ENCODE assay signal across 8 cellular contexts in the genomic region with DNA sequence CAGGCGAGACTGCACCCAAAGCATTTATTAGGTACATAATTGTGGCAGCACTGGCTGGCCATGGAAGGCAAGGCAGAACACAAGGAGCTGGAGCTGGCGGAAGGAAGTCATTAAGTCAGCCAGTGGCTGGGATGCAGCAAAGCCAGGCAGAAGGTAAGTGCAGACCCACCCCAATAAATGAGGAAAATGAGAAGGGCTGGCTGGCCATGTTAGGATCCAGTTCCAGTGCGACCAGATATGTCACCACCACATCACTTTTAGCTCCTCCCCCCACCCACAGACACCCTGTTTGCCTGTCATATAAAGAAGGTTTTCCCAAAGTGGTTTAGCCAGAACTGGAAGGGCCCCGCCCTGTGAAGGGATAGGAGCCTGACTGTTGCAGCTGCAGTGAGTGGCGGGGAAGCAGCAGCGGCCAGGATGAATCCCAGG. TPM values are rescaled to one million over a fixed set of nuclear protein-coding genes. Genes with fewer than 3 reads are reported as not detected.
DNase-seq lines count a peak whose midpoint lies in the region; TF ChIP-seq lines count a peak whose summit lies in the region.

A gene (plus strand): TSS at position 328 of the 429 bp plus-strand sequence. CDS start 7,153 bp downstream, outside the sequence.

- peaks cover 57% of the 10 kb centered on the region for H3K4me1 Mint-ChIP-seq in T-helper 1 cell treated with Interleukin-12 subunit alpha and Interleukin-12 subunit beta and Interleukin-4 antibody, amounts not matched to agents 30 μg/mL and 1 μg/mL, for 36 hours (ENCODE audit: low read depth)
- H3K4me1 Mint-ChIP-seq in glutamatergic neuron (ENCODE audit: low read depth, unreplicated experiment): peaks cover 18% of the 10 kb centered on the region

- no peaks in the 10 kb centered on the region for H3K9me3 ChIP-seq in sigmoid colon

- peak within 1 kb of the TSS; percentile 93 for H3K27ac Mint-ChIP-seq in T-helper 1 cell treated with Interleukin-12 subunit alpha and Interleukin-12 subunit beta and Interleukin-4 antibody, amounts not matched to agents 30 μg/mL and 1 μg/mL, for 36 hours
- no peak within 1 kb of the TSS for H3K27ac Mint-ChIP-seq in glutamatergic neuron (ENCODE audit: unreplicated experiment)

- TF ChIP-seq POLR2A in sigmoid colon (IDR thresholded peaks at IDR 0.05): no peak

- TF ChIP-seq CTCF in HL-60 (IDR thresholded peaks at IDR 0.05; ENCODE audit: insufficient read depth, low read length) (no peak), glutamatergic neuron (IDR thresholded peaks at IDR 0.05; ENCODE audit: partially characterized antibody, unreplicated experiment) (no peak), sigmoid colon (IDR thresholded peaks at IDR 0.05) (no peak)

- 21 to 64% methylated on average over 6 of the region's 6 CpGs for WGBS in sigmoid colon, 2 donors

- H3K27ac ChIP-seq in HL-60 (replicated peaks) (peak within 1 kb of the TSS; percentile 85), sigmoid colon (peak within 1 kb of the TSS; percentile 22 to 95 (median 93))

- H3K36me3 ChIP-seq in sigmoid colon: no peaks in the 10 kb centered on the region

- intact Hi-C loops in sigmoid colon (cut with DNase I): no loop called here

- peak within 1 kb of the TSS; percentile 95 for H3K4me3 Mint-ChIP-seq in T-helper 1 cell treated with Interleukin-12 subunit alpha and Interleukin-12 subunit beta and Interleukin-4 antibody, amounts not matched to agents 30 μg/mL and 1 μg/mL, for 36 hours
- no peak within 1 kb of the TSS for H3K4me3 Mint-ChIP-seq in glutamatergic neuron (ENCODE audit: unreplicated experiment)

- H3K27me3 Mint-ChIP-seq in T-helper 1 cell treated with Interleukin-12 subunit alpha and Interleukin-12 subunit beta and Interleukin-4 antibody, amounts not matched to agents 30 μg/mL and 1 μg/mL, for 36 hours (ENCODE audit: low read depth): no peaks in the 10 kb centered on the region
- peaks cover 2% of the 10 kb centered on the region for H3K27me3 Mint-ChIP-seq in glutamatergic neuron (ENCODE audit: unreplicated experiment)

- H3K4me1 ChIP-seq in sigmoid colon: peaks cover 0 to 37% (median 23%) of the 10 kb centered on the region in 4 donors

- H3K27me3 ChIP-seq in HL-60 (ENCODE audit: insufficient read depth, poor library complexity, severe bottlenecking) (no peaks in the 10 kb centered on the region), sigmoid colon (no peaks in the 10 kb centered on the region)

- H3K4me3 ChIP-seq in HL-60 (replicated peaks; ENCODE audit: insufficient read depth, low read length) (no peak within 1 kb of the TSS), sigmoid colon (no peak within 1 kb of the TSS)

- DNase-seq in HL-60 (ENCODE audit: low read depth in 1 of 2, low spot score in 1 of 2) (no peak), glutamatergic neuron (no peak), sigmoid colon (no peak), occipital lobe (lab: John Stamatoyannopoulos, UW) (no peak), NOMO-1 (lab: John Stamatoyannopoulos, UW; ENCODE audit: unreplicated experiment in 2 of 2) (no peak), NCI-H1092 (lab: John Stamatoyannopoulos, UW) (no peak), middle frontal gyrus (ENCODE audit: extremely low spot score, low spot score) (no peak)

- no peak for TF ChIP-seq EP300 in sigmoid colon (IDR thresholded peaks at IDR 0.05)

- no peaks in the 10 kb centered on the region for H3K9me3 Mint-ChIP-seq in T-helper 1 cell treated with Interleukin-12 subunit alpha and Interleukin-12 subunit beta and Interleukin-4 antibody, amounts not matched to agents 30 μg/mL and 1 μg/mL, for 36 hours
- peaks cover 6% of the 10 kb centered on the region for H3K9me3 Mint-ChIP-seq in glutamatergic neuron (ENCODE audit: unreplicated experiment)

- peaks cover 43% of the 10 kb centered on the region for H3K36me3 Mint-ChIP-seq in T-helper 1 cell treated with Interleukin-12 subunit alpha and Interleukin-12 subunit beta and Interleukin-4 antibody, amounts not matched to agents 30 μg/mL and 1 μg/mL, for 36 hours (ENCODE audit: low read depth)
- H3K36me3 Mint-ChIP-seq in glutamatergic neuron (ENCODE audit: unreplicated experiment): no peaks in the 10 kb centered on the region

RNA-seq across cellular contexts. Expression of the gene that starts here (rescaled TPM):
- total RNA-seq in glutamatergic neuron (ENCODE audit: unreplicated experiment) (26.5 TPM), sigmoid colon (10 to 100 TPM; 21.0 to 35.0 (median 24.3) TPM), occipital lobe (8.7 TPM)
- polyA plus RNA-seq in sigmoid colon: 10 to 100 TPM; 23.4 to 69.2 (median 30.1) TPM
